24 cellular contexts compared by ENCODE assay signal in the genomic region with DNA sequence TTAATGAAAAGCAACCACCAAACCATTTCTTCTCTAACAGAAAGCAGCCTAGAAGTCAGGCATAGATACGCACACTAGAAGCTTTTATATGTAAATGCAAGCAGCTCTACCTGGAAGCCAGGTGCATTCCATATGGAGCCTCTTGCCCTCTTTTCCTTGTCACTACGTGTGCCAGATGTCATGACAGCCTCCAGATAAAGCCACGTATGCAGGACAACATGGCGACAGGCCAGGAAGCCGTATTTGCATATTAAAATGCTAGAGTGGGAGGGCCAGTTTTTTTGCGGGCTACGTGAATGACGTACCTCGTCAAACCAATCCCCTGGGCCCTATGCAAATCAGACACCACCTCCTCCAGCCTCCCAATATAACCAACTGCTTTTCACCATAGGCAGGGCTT.
"Had no signal": no experiment of that assay in that cellular context is flagged by ENCODE, and none has a peak within 500 bp of the region (broad histone marks: within the 10 kb centered on the region; RNA-seq: fewer than 3 reads in every experiment).

No MANE protein-coding gene starts in this region.

- H3K36me3 Mint-ChIP-seq: neural progenitor cell; stimulated activated effector memory CD8-positive, alpha-beta T cell treated with anti-CD3 and anti-CD28 coated beads, Interleukin-12 subunit alpha, Interleukin-12 subunit beta, amount 100 ng/mL, for 72 hours had no signal

- DNase-seq: cortex of kidney; effector memory CD4-positive, alpha-beta T cell; heart right ventricle; kidney; left cardiac atrium; left ventricle myocardium inferior; lower lobe of right lung; mesenchymal stem cell; midbrain; nucleus accumbens; ovary; stimulated activated CD4-positive, alpha-beta T cell treated with anti-CD3 and anti-CD28 coated beads, Interleukin-4, amount 100 ng/mL, for 1 hour; stimulated activated CD8-positive, alpha-beta memory T cell treated with anti-CD3 and anti-CD28 coated beads, Interleukin-4, amount 100 ng/mL, for 48 hours; upper lobe of right lung had no signal

- H3K27ac Mint-ChIP-seq: natural killer cell treated with Interleukin-12 subunit alpha and Interleukin-12 subunit beta and Interleukin-15 and Interleukin-18, amount 100 ng/mL, for 72 hours; neural progenitor cell; progenitor cell of endocrine pancreas; stimulated activated effector memory CD8-positive, alpha-beta T cell treated with anti-CD3 and anti-CD28 coated beads, Interleukin-12 subunit alpha, Interleukin-12 subunit beta, amount 100 ng/mL, for 72 hours; stimulated activated naive CD8-positive, alpha-beta T cell treated with anti-CD3 and anti-CD28 coated beads, Interleukin-15, Interleukin-2, amounts not matched to agents 100 ng/mL and 50 ng/mL, for 24 hours had no signal

- H3K27me3 Mint-ChIP-seq: natural killer cell treated with Interleukin-12 subunit alpha and Interleukin-12 subunit beta and Interleukin-15 and Interleukin-18, amount 100 ng/mL, for 72 hours; progenitor cell of endocrine pancreas; stimulated activated naive CD8-positive, alpha-beta T cell treated with anti-CD3 and anti-CD28 coated beads, Interleukin-15, Interleukin-2, amounts not matched to agents 100 ng/mL and 50 ng/mL, for 24 hours had no signal

- H3K4me3 Mint-ChIP-seq: natural killer cell treated with Interleukin-12 subunit alpha and Interleukin-12 subunit beta and Interleukin-15 and Interleukin-18, amount 100 ng/mL, for 72 hours; neural progenitor cell; stimulated activated effector memory CD8-positive, alpha-beta T cell treated with anti-CD3 and anti-CD28 coated beads, Interleukin-12 subunit alpha, Interleukin-12 subunit beta, amount 100 ng/mL, for 72 hours; stimulated activated naive CD8-positive, alpha-beta T cell treated with anti-CD3 and anti-CD28 coated beads, Interleukin-15, Interleukin-2, amounts not matched to agents 100 ng/mL and 50 ng/mL, for 24 hours had no signal

- H3K9me3 Mint-ChIP-seq: neural progenitor cell had no signal

- ATAC-seq: esophagus mucosa; heart right ventricle; left cardiac atrium; lower lobe of right lung; natural killer cell treated with Interleukin-12 subunit alpha and Interleukin-12 subunit beta and Interleukin-15 and Interleukin-18, amount 100 ng/mL, for 72 hours; right cardiac atrium; stimulated activated effector memory CD8-positive, alpha-beta T cell treated with anti-CD3 and anti-CD28 coated beads, Interleukin-12 subunit alpha, Interleukin-12 subunit beta, amount 100 ng/mL, for 72 hours; upper lobe of right lung had no signal

- H3K4me1 Mint-ChIP-seq: neural progenitor cell; stimulated activated effector memory CD8-positive, alpha-beta T cell treated with anti-CD3 and anti-CD28 coated beads, Interleukin-12 subunit alpha, Interleukin-12 subunit beta, amount 100 ng/mL, for 72 hours had no signal

- H3K4me3 ChIP-seq: heart right ventricle, left ventricle myocardium inferior, lower lobe of right lung, neural progenitor cell, ovary, smooth muscle cell, tibial nerve, upper lobe of right lung, vagina had no signal
